8 cellular contexts compared by ENCODE assay signal in the genomic region with DNA sequence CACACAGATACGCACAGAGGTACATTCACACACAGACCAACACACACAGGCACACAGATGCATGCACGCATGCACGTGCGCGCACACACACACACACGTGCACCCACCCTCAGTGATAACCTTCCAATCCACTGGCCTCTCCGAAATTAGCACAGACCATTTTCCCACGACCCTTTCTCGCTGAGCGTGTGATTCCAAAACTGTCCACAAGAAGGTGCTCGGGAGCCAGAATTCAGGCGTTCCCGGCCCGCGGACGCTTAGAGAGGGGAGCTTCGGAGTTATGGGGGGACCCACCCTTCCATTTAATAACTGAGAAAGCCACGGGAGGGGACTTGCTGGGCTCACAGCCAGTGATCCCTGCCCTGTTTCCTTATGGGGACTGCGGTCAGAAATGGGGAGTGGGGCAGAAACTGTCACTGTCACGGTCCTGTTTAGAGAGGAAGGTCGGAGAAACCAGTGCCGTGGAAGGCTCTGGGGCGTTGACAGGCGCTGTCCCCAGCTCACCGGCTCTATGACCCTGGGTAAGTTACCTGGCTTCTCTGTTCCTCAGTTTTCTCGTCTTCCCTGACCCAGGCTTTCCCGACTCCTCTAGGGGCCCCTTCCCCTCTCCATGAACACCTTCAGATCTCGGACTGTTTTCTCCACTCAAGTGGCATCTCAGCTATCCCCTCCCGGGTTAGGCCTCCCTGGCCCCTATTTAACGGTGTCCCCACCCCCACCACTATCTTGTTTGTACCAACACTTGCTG. TPM values are rescaled to one million over a fixed set of nuclear protein-coding genes. Genes with fewer than 3 reads are reported as not detected.
A peak's percentile ranks its signal among the peaks of the same experiment; 100 is the strongest.
DNase-seq lines count a peak whose midpoint lies in the region; ATAC-seq and TF ChIP-seq lines count a peak whose summit lies in the region.

No MANE protein-coding gene starts in this region.

- DNase-seq in NCI-H1105 (lab: John Stamatoyannopoulos, UW) (peak; percentile 44), UCSD-AML1 (lab: John Stamatoyannopoulos, UW; ENCODE audit: unreplicated experiment) (peak; percentile 73), T47D (ENCODE audit: low read depth in 1 of 2, low spot score in 1 of 2) (peak; percentile 56 to 62), iPS-NIHi7 (ENCODE audit: extremely low spot score) (peak; percentile 77), smooth muscle cell (lab: John Stamatoyannopoulos, UW; ENCODE audit: unreplicated experiment) (peak; percentile 68), NCI-H510A treated with DMSO at 0.1 percent for 48 hours (lab: John Stamatoyannopoulos, UW) (no peak)

- ATAC-seq in HG02610 (IDR thresholded peaks at IDR 0.05; ENCODE audit: unreplicated experiment) = peak; percentile 40

- in situ Hi-C loops in T47D (cut with HindIII; ENCODE audit: low pct_unique_long_range_greater_than_20kb, low sequenced_read_pairs) = no loop called here

- peak overlapping the region; percentile 94 for H3K4me2 ChIP-seq in smooth muscle cell

- peak overlapping the region; percentile 95 for H2AFZ ChIP-seq in smooth muscle cell (ENCODE audit: low read depth)

- H3K36me3 ChIP-seq in smooth muscle cell (ENCODE audit: low read depth) = no peaks in the 10 kb centered on the region

- H3K9me3 ChIP-seq in smooth muscle cell (replicated peaks; ENCODE audit: low read depth) = no peaks in the 10 kb centered on the region

- no peaks in the 10 kb centered on the region for H3K79me2 ChIP-seq in smooth muscle cell (ENCODE audit: low read depth)

- TF ChIP-seq CTCF in GM12873 (IDR thresholded peaks at IDR 0.05; ENCODE audit: insufficient read depth, low read depth, low read length, missing control alignments) = peak; percentile 92
- peak; percentile 78 for TF ChIP-seq CTCF in smooth muscle cell (IDR thresholded peaks at IDR 0.05; ENCODE audit: borderline replicate concordance, insufficient read depth, poor library complexity, severe bottlenecking)

- H3K27me3 ChIP-seq in smooth muscle cell (ENCODE audit: low read depth) = peaks cover 5% of the 10 kb centered on the region

- 7% methylated on average over 30 of the region's 30 CpGs for WGBS in smooth muscle cell (ENCODE audit: low lambda C conversion rate)

- no peaks in the 10 kb centered on the region for H3F3A ChIP-seq in smooth muscle cell (ENCODE audit: low read depth)

- H4K20me1 ChIP-seq in smooth muscle cell (ENCODE audit: low read depth) = no peaks in the 10 kb centered on the region

- no peaks in the 10 kb centered on the region for H3K4me1 ChIP-seq in smooth muscle cell (ENCODE audit: low read depth)

- H3K9ac ChIP-seq in smooth muscle cell (ENCODE audit: low read depth) = no peak overlapping the region

- peak overlapping the region; percentile 67 for H3K4me3 ChIP-seq in smooth muscle cell

- H3K27ac ChIP-seq in smooth muscle cell (ENCODE audit: low read depth) = no peak overlapping the region

RNA-seq across cellular contexts. Expression of gene SLC35C1, which starts 33.6 kb away (rescaled TPM):
- 5.6 and 8.9 TPM in 2 replicates for total RNA-seq in smooth muscle cell
- polyA plus RNA-seq in smooth muscle cell = 25.7 and 32.7 TPM in 2 replicates
